Comparison of ENCODE assay signal across 26 cellular contexts in the genomic region with DNA sequence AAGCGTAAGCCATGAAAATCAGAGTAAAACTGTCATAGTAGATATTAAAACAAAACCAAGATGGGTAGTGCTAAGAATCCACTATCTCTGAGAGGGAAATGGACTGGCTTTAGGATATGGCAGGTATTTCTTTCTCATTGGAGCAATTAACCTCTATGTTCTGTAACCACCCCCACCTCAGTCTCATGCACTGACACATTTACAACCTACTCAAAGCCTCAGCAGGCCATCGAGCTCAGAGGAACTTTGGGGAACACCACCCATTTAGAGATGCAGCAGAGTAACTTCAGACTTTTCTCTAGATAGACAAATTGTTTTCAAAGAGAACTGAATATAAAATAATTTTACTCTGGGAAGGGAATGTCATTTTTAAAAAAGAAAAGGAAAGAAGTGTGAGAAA.
"Had no signal": no experiment of that assay in that cellular context is flagged by ENCODE, and none has a peak within 500 bp of the region (broad histone marks: within the 10 kb centered on the region; RNA-seq: fewer than 3 reads in every experiment).

No MANE protein-coding gene starts in this region.

- H3K27me3 Mint-ChIP-seq: activated CD4-positive, alpha-beta memory T cell treated with anti-CD3 and anti-CD28 coated beads, Interleukin-2, amount 10 ng/mL, durations not matched to agents 7 days and 5 days; activated CD4-positive, alpha-beta T cell treated with anti-CD3 and anti-CD28 coated beads, Interleukin-2, amount 10 ng/mL, durations not matched to agents 7 days and 5 days; activated naive CD4-positive, alpha-beta T cell treated with anti-CD3 and anti-CD28 coated beads, Interleukin-2, amount 10 ng/mL, durations not matched to agents 7 days and 5 days; activated naive CD8-positive, alpha-beta T cell treated with anti-CD3 and anti-CD28 coated beads, Interleukin-2, amount 10 ng/mL, durations not matched to agents 7 days and 5 days; activated T-cell treated with anti-CD3 and anti-CD28 coated beads, Interleukin-2, amount 50 U/mL, for 24 hours had no signal

- H3K36me3 Mint-ChIP-seq: activated naive CD4-positive, alpha-beta T cell treated with anti-CD3 and anti-CD28 coated beads, Interleukin-2, amount 10 ng/mL, durations not matched to agents 7 days and 5 days; activated naive CD4-positive, alpha-beta T cell treated with anti-CD3 and anti-CD28 coated beads, Interleukin-2, amount 50 U/mL, for 72 hours; activated naive CD8-positive, alpha-beta T cell treated with anti-CD3 and anti-CD28 coated beads, Interleukin-2, amount 10 ng/mL, durations not matched to agents 7 days and 5 days; brain had no signal

- H3K27ac ChIP-seq: ascending aorta, breast epithelium, cardiac muscle cell, colonic mucosa had no signal

- H3K36me3 ChIP-seq: ascending aorta, breast epithelium, cardiac muscle cell, colonic mucosa had no signal

- H3K4me1 Mint-ChIP-seq: activated CD4-positive, alpha-beta memory T cell treated with anti-CD3 and anti-CD28 coated beads, Interleukin-2, amount 10 ng/mL, durations not matched to agents 7 days and 5 days; activated CD4-positive, alpha-beta T cell treated with anti-CD3 and anti-CD28 coated beads, Interleukin-2, amount 10 ng/mL, durations not matched to agents 7 days and 5 days; activated naive CD4-positive, alpha-beta T cell treated with anti-CD3 and anti-CD28 coated beads, Interleukin-2, amount 10 ng/mL, durations not matched to agents 7 days and 5 days; activated naive CD8-positive, alpha-beta T cell treated with anti-CD3 and anti-CD28 coated beads, Interleukin-2, amount 10 ng/mL, durations not matched to agents 7 days and 5 days had no signal

- H3K9me3 Mint-ChIP-seq: activated CD4-positive, alpha-beta T cell treated with anti-CD3 and anti-CD28 coated beads, Interleukin-2, amount 10 ng/mL, durations not matched to agents 7 days and 5 days had no signal

- H3K9me3 ChIP-seq: ascending aorta, breast epithelium, colonic mucosa had no signal

- DNase-seq: activated CD4-positive, alpha-beta memory T cell treated with anti-CD3 and anti-CD28 coated beads, Interleukin-2, amount 10 ng/mL, durations not matched to agents 7 days and 5 days; activated CD4-positive, alpha-beta T cell treated with anti-CD3 and anti-CD28 coated beads for 1 hour; activated CD4-positive, alpha-beta T cell treated with anti-CD3 and anti-CD28 coated beads for 4 hours; activated CD4-positive, alpha-beta T cell treated with anti-CD3 and anti-CD28 coated beads, Interleukin-2, amount 10 ng/mL, durations not matched to agents 7 days and 5 days; activated CD4-positive, alpha-beta T cell treated with anti-CD3 and anti-CD28 coated beads, Interleukin-2, amount 50 U/mL, for 4 hours; activated CD8-positive, alpha-beta memory T cell treated with anti-CD3 and anti-CD28 coated beads, Interleukin-2, amount 50 U/mL, for 48 hours; activated gamma-delta T cell; activated naive CD4-positive, alpha-beta T cell; activated naive CD4-positive, alpha-beta T cell treated with anti-CD3 and anti-CD28 coated beads, Interleukin-2, amount 10 ng/mL, durations not matched to agents 7 days and 5 days; activated naive CD8-positive, alpha-beta T cell treated with anti-CD3 and anti-CD28 coated beads, Interleukin-2, amount 10 ng/mL, durations not matched to agents 7 days and 5 days; activated T-cell treated with anti-CD3 and anti-CD28 coated beads for 4 hours; activated T-cell treated with anti-CD3 and anti-CD28 coated beads, Interleukin-2, amount 50 U/mL, for 24 hours; activated T-cell treated with anti-CD3 and anti-CD28 coated beads, Interleukin-2, amount 50 U/mL, for 72 hours; central memory CD4-positive, alpha-beta T cell; cerebellar nuclear complex; colonic mucosa; effector CD8-positive, alpha-beta T cell; foreskin fibroblast; head of caudate nucleus; T-helper 2 cell had no signal

- H3K4me3 ChIP-seq: ascending aorta, breast epithelium, cardiac muscle cell, colonic mucosa had no signal

- H3K27me3 ChIP-seq: ascending aorta, cardiac muscle cell, colonic mucosa had no signal

- H3K4me3 Mint-ChIP-seq: activated CD4-positive, alpha-beta memory T cell treated with anti-CD3 and anti-CD28 coated beads, Interleukin-2, amount 10 ng/mL, durations not matched to agents 7 days and 5 days; activated CD4-positive, alpha-beta T cell treated with anti-CD3 and anti-CD28 coated beads, Interleukin-2, amount 10 ng/mL, durations not matched to agents 7 days and 5 days; activated naive CD4-positive, alpha-beta T cell treated with anti-CD3 and anti-CD28 coated beads, Interleukin-2, amount 10 ng/mL, durations not matched to agents 7 days and 5 days; activated naive CD8-positive, alpha-beta T cell treated with anti-CD3 and anti-CD28 coated beads, Interleukin-2, amount 10 ng/mL, durations not matched to agents 7 days and 5 days; activated T-cell treated with anti-CD3 and anti-CD28 coated beads, Interleukin-2, amount 50 U/mL, for 24 hours; activated T-cell treated with anti-CD3 and anti-CD28 coated beads, Interleukin-2, amount 50 U/mL, for 72 hours; brain had no signal

- H3K27ac Mint-ChIP-seq: activated CD4-positive, alpha-beta memory T cell treated with anti-CD3 and anti-CD28 coated beads, Interleukin-2, amount 10 ng/mL, durations not matched to agents 7 days and 5 days; activated CD4-positive, alpha-beta T cell treated with anti-CD3 and anti-CD28 coated beads, Interleukin-2, amount 10 ng/mL, durations not matched to agents 7 days and 5 days; activated naive CD4-positive, alpha-beta T cell treated with anti-CD3 and anti-CD28 coated beads, Interleukin-2, amount 10 ng/mL, durations not matched to agents 7 days and 5 days; activated naive CD4-positive, alpha-beta T cell treated with anti-CD3 and anti-CD28 coated beads, Interleukin-2, amount 50 U/mL, for 72 hours; activated naive CD8-positive, alpha-beta T cell treated with anti-CD3 and anti-CD28 coated beads, Interleukin-2, amount 10 ng/mL, durations not matched to agents 7 days and 5 days; activated T-cell treated with anti-CD3 and anti-CD28 coated beads, Interleukin-2, amount 50 U/mL, for 24 hours; activated T-cell treated with anti-CD3 and anti-CD28 coated beads, Interleukin-2, amount 50 U/mL, for 72 hours had no signal

- H3K4me1 ChIP-seq: ascending aorta, breast epithelium, colonic mucosa had no signal

- ATAC-seq: activated naive CD4-positive, alpha-beta T cell treated with anti-CD3 and anti-CD28 coated beads, Interleukin-2, amount 50 U/mL, for 72 hours; activated T-cell treated with anti-CD3 and anti-CD28 coated beads, Interleukin-2, amount 50 U/mL, for 72 hours; esophagus mucosa had no signal
